1 cellular context compared by ENCODE assay signal in genomic region chr2:190980630-190981214, GRCh38.
TF ChIP-seq lines count a peak whose summit lies in the region.

No MANE protein-coding gene starts in this region.

TF ChIP-seq in GM23338, 12 proteins besides CTCF, POLR2A, EP300 and RAD21:
- TF ChIP-seq POLR2AphosphoS5 (IDR thresholded peaks at IDR 0.05; ENCODE audit: low read depth) (no peak), ZNF331 (CRISPR knock-in tag; IDR thresholded peaks at IDR 0.05; ENCODE audit: low read depth) (no peak), CREB1 (CRISPR knock-in tag; IDR thresholded peaks at IDR 0.05; ENCODE audit: low read depth) (no peak), EZH2phosphoT487 (IDR thresholded peaks at IDR 0.05; ENCODE audit: unreplicated experiment) (no peak), NANOG (IDR thresholded peaks at IDR 0.05; ENCODE audit: borderline replicate concordance) (no peak), STAT1 (IDR thresholded peaks at IDR 0.05; ENCODE audit: unreplicated experiment) (no peak), ETS1 (IDR thresholded peaks at IDR 0.05) (no peak), JUNB (IDR thresholded peaks at IDR 0.05; ENCODE audit: unreplicated experiment) (no peak)
- TF ChIP-seq, protein P1, sequence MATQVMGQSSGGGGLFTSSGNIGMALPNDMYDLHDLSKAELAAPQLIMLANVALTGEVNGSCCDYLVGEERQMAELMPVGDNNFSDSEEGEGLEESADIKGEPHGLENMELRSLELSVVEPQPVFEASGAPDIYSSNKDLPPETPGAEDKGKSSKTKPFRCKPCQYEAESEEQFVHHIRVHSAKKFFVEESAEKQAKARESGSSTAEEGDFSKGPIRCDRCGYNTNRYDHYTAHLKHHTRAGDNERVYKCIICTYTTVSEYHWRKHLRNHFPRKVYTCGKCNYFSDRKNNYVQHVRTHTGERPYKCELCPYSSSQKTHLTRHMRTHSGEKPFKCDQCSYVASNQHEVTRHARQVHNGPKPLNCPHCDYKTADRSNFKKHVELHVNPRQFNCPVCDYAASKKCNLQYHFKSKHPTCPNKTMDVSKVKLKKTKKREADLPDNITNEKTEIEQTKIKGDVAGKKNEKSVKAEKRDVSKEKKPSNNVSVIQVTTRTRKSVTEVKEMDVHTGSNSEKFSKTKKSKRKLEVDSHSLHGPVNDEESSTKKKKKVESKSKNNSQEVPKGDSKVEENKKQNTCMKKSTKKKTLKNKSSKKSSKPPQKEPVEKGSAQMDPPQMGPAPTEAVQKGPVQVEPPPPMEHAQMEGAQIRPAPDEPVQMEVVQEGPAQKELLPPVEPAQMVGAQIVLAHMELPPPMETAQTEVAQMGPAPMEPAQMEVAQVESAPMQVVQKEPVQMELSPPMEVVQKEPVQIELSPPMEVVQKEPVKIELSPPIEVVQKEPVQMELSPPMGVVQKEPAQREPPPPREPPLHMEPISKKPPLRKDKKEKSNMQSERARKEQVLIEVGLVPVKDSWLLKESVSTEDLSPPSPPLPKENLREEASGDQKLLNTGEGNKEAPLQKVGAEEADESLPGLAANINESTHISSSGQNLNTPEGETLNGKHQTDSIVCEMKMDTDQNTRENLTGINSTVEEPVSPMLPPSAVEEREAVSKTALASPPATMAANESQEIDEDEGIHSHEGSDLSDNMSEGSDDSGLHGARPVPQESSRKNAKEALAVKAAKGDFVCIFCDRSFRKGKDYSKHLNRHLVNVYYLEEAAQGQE (IDR thresholded peaks at IDR 0.05; ENCODE audit: unreplicated experiment) = no peak
- TF ChIP-seq, protein P2, sequence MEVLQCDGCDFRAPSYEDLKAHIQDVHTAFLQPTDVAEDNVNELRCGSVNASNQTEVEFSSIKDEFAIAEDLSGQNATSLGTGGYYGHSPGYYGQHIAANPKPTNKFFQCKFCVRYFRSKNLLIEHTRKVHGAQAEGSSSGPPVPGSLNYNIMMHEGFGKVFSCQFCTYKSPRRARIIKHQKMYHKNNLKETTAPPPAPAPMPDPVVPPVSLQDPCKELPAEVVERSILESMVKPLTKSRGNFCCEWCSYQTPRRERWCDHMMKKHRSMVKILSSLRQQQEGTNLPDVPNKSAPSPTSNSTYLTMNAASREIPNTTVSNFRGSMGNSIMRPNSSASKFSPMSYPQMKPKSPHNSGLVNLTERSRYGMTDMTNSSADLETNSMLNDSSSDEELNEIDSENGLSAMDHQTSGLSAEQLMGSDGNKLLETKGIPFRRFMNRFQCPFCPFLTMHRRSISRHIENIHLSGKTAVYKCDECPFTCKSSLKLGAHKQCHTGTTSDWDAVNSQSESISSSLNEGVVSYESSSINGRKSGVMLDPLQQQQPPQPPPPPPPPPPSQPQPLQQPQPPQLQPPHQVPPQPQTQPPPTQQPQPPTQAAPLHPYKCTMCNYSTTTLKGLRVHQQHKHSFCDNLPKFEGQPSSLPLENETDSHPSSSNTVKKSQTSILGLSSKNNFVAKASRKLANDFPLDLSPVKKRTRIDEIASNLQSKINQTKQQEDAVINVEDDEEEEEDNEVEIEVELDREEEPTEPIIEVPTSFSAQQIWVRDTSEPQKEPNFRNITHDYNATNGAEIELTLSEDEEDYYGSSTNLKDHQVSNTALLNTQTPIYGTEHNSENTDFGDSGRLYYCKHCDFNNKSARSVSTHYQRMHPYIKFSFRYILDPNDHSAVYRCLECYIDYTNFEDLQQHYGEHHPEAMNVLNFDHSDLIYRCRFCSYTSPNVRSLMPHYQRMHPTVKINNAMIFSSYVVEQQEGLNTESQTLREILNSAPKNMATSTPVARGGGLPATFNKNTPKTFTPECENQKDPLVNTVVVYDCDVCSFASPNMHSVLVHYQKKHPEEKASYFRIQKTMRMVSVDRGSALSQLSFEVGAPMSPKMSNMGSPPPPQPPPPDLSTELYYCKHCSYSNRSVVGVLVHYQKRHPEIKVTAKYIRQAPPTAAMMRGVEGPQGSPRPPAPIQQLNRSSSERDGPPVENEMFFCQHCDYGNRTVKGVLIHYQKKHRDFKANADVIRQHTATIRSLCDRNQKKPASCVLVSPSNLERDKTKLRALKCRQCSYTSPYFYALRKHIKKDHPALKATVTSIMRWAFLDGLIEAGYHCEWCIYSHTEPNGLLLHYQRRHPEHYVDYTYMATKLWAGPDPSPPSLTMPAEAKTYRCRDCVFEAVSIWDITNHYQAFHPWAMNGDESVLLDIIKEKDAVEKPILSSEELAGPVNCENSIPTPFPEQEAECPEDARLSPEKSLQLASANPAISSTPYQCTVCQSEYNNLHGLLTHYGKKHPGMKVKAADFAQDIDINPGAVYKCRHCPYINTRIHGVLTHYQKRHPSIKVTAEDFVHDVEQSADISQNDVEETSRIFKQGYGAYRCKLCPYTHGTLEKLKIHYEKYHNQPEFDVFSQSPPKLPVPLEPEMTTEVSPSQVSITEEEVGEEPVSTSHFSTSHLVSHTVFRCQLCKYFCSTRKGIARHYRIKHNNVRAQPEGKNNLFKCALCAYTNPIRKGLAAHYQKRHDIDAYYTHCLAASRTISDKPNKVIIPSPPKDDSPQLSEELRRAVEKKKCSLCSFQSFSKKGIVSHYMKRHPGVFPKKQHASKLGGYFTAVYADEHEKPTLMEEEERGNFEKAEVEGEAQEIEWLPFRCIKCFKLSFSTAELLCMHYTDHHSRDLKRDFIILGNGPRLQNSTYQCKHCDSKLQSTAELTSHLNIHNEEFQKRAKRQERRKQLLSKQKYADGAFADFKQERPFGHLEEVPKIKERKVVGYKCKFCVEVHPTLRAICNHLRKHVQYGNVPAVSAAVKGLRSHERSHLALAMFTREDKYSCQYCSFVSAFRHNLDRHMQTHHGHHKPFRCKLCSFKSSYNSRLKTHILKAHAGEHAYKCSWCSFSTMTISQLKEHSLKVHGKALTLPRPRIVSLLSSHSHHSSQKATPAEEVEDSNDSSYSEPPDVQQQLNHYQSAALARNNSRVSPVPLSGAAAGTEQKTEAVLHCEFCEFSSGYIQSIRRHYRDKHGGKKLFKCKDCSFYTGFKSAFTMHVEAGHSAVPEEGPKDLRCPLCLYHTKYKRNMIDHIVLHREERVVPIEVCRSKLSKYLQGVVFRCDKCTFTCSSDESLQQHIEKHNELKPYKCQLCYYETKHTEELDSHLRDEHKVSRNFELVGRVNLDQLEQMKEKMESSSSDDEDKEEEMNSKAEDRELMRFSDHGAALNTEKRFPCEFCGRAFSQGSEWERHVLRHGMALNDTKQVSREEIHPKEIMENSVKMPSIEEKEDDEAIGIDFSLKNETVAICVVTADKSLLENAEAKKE (CRISPR knock-in tag; IDR thresholded peaks at IDR 0.05) = no peak
